ENCODE assay signal across 24 cellular contexts in genomic region chr20:41362748-41363140, GRCh38. TPM values are rescaled to one million over a fixed set of nuclear protein-coding genes. Genes with fewer than 3 reads are reported as not detected.
A peak's percentile ranks its signal among the peaks of the same experiment; 100 is the strongest.
DNase-seq lines count a peak whose midpoint lies in the region; ATAC-seq and TF ChIP-seq lines count a peak whose summit lies in the region.
"Had no signal": no experiment of that assay in that cellular context is flagged by ENCODE, and none has a peak within 500 bp of the region (broad histone marks: within the 10 kb centered on the region; RNA-seq: fewer than 3 reads in every experiment).

No MANE protein-coding gene starts in this region.

- no peak overlapping the region for H4K91ac ChIP-seq in neuronal stem cell (ENCODE audit: low read depth, low read length, poor library complexity)

- intact Hi-C loops in PC-9 (cut with micrococcal nuclease; ENCODE audit: unreplicated experiment), result no loop called here

- H3K79me1 ChIP-seq in neuronal stem cell (ENCODE audit: low read depth, low read length), result peaks cover 3% of the 10 kb centered on the region

- H3K23ac ChIP-seq in neuronal stem cell (ENCODE audit: low read depth, low read length, poor library complexity), result peak overlapping the region; percentile 66

- H2AK5ac ChIP-seq in neuronal stem cell (ENCODE audit: low read depth, low read length), result no peak overlapping the region

- ATAC-seq in RWPE2 (ENCODE audit: low read depth) (no peak), GM21723 (IDR thresholded peaks at IDR 0.05; ENCODE audit: unreplicated experiment) (no peak), GM21786 (IDR thresholded peaks at IDR 0.05; ENCODE audit: unreplicated experiment) (no peak)
- ATAC-seq: GM12878, GM23338 had no signal

- no peak overlapping the region for H3K4me3 ChIP-seq in H7 (ENCODE audit: insufficient read depth, low read depth, low read length)
- no peak overlapping the region for H3K4me3 ChIP-seq in PC-9
- no peak overlapping the region for H3K4me3 ChIP-seq in RWPE2 (ENCODE audit: severe bottlenecking)
- H3K4me3 ChIP-seq in neuronal stem cell (ENCODE audit: low read length in 2 of 2), result no peak overlapping the region
- H3K4me3 ChIP-seq: A549; BLaER1 treated with 17β-estradiol and CSF1 and Interleukin-3, amounts not matched to agents 10 nM and 100 nM; GM12878; GM23338; HAP-1 had no signal

- H2BK15ac ChIP-seq in neuronal stem cell (ENCODE audit: low read length), result no peak overlapping the region

- no peaks in the 10 kb centered on the region for H3K9me2 ChIP-seq in PC-9 (ENCODE audit: insufficient read depth)

- H4K20me1 ChIP-seq in PC-9 (ENCODE audit: insufficient read depth), result no peaks in the 10 kb centered on the region

- H2BK5ac ChIP-seq in neuronal stem cell (ENCODE audit: low read length), result no peak overlapping the region

- H3K36me3 ChIP-seq in H7 (replicated peaks; ENCODE audit: control insufficient read depth, insufficient read depth, low read length) (no peaks in the 10 kb centered on the region), PC-9 (ENCODE audit: low read depth) (no peaks in the 10 kb centered on the region), RWPE2 (ENCODE audit: low read depth) (peaks cover 4% of the 10 kb centered on the region), neuronal stem cell (replicated peaks in 1 of 2; ENCODE audit: control insufficient read depth in 2 of 2, insufficient read depth in 2 of 2, low read length in 2 of 2) (peaks cover 4 to 5% of the 10 kb centered on the region in 2 donors)
- H3K36me3 ChIP-seq: BE2C; BLaER1 treated with 17β-estradiol and CSF1 and Interleukin-3, amounts not matched to agents 10 nM and 100 nM had no signal

- no peak overlapping the region for H4K8ac ChIP-seq in neuronal stem cell (ENCODE audit: low read depth, low read length)

- no CpG with 5 or more reads among the region's 5 CpGs for WGBS in neuronal stem cell (ENCODE audit: extremely low coverage in 2 of 2, insufficient read length in 2 of 2, insufficient replicate concordance in 1 of 2), 2 donors

- H3K4me2 ChIP-seq in PC-9 (no peak overlapping the region), neuronal stem cell (ENCODE audit: insufficient read depth, low read length, poor library complexity, severe bottlenecking) (no peak overlapping the region)
- H3K4me2 ChIP-seq: A549; BLaER1 treated with 17β-estradiol and CSF1 and Interleukin-3, amounts not matched to agents 10 nM and 100 nM; GM23338 had no signal

- H3K27me3 ChIP-seq in H7 (ENCODE audit: control insufficient read depth, insufficient read depth, low read length), result peaks cover 30% of the 10 kb centered on the region
- H3K27me3 ChIP-seq in PC-9 (ENCODE audit: insufficient read depth, low read depth), result no peaks in the 10 kb centered on the region; the same call in 1 of the 2 replicates
- H3K27me3 ChIP-seq in RWPE2 (ENCODE audit: insufficient read depth, poor library complexity, severe bottlenecking), result peaks cover 32% of the 10 kb centered on the region
- peaks cover 6 to 36% (median 24%) of the 10 kb centered on the region in 3 experiments for H3K27me3 ChIP-seq in neuronal stem cell (ENCODE audit: control insufficient read depth in 3 of 3, insufficient read depth in 3 of 3, low read depth in 1 of 3, low read length in 3 of 3)

- H3K14ac ChIP-seq in neuronal stem cell (ENCODE audit: low read length), result no peak overlapping the region

- H3K9me3 ChIP-seq in PC-9 (ENCODE audit: insufficient read depth, low read depth), result no peaks in the 10 kb centered on the region
- no peaks in the 10 kb centered on the region for H3K9me3 ChIP-seq in RWPE2 (ENCODE audit: severe bottlenecking)
- peaks cover 0 to 2% of the 10 kb centered on the region in 2 donors for H3K9me3 ChIP-seq in neuronal stem cell (replicated peaks in 1 of 2; ENCODE audit: control insufficient read depth in 2 of 2, insufficient read depth in 1 of 2, low read depth in 1 of 2, low read length in 2 of 2)
- H3K9me3 ChIP-seq: A549, BE2C, HAP-1 had no signal

- H3K4me1 ChIP-seq in PC-9 (replicated peaks; ENCODE audit: insufficient read depth) (no peaks in the 10 kb centered on the region), RWPE2 (ENCODE audit: insufficient read depth, poor library complexity, severe bottlenecking) (no peaks in the 10 kb centered on the region), neuronal stem cell (ENCODE audit: control insufficient read depth in 2 of 2, insufficient read depth in 1 of 2, low read depth in 1 of 2, low read length in 2 of 2) (peaks cover 0 to 2% of the 10 kb centered on the region in 2 donors)
- H3K4me1 ChIP-seq: BLaER1 treated with 17β-estradiol and CSF1 and Interleukin-3, amounts not matched to agents 10 nM and 100 nM had no signal

- H3F3A ChIP-seq in PC-9 (ENCODE audit: insufficient read depth, low read depth), result no peaks in the 10 kb centered on the region

- no peak overlapping the region for H2AFZ ChIP-seq in PC-9
- H2AFZ ChIP-seq in neuronal stem cell (ENCODE audit: low read length), result no peak overlapping the region
- H2AFZ ChIP-seq: GM23338 had no signal

- no peak overlapping the region for H2BK120ac ChIP-seq in neuronal stem cell (ENCODE audit: low read depth, low read length)

- H3K18ac ChIP-seq in neuronal stem cell (ENCODE audit: low read length), result no peak overlapping the region

- TF ChIP-seq CTCF in PC-9 (conservative IDR thresholded peaks at IDR 0.05), result no peak
- no peak for TF ChIP-seq CTCF in RWPE2 (IDR thresholded peaks at IDR 0.05; ENCODE audit: poor library complexity, severe bottlenecking)

- no peak overlapping the region for H2BK12ac ChIP-seq in neuronal stem cell (ENCODE audit: low read length)

- no peak overlapping the region for H3K4ac ChIP-seq in neuronal stem cell (ENCODE audit: low read length)

- peak; percentile 43 for DNase-seq in H7
- DNase-seq in PC-9, result no peak
- peak; percentile 78 for DNase-seq in RWPE2 (ENCODE audit: low spot score)
- no peak for DNase-seq in neuronal stem cell (ENCODE audit: low spot score)
- DNase-seq in NCI-H2107 treated with DMSO at 0.1 percent for 48 hours (lab: John Stamatoyannopoulos, UW; ENCODE audit: unreplicated experiment), result no peak
- DNase-seq: 8988T; ACHN; AML-193; CD4-positive, alpha-beta T cell; CD8-positive, alpha-beta memory T cell; DMS 273 treated with DMSO at 0.1 percent for 48 hours; EL; GDM1; HFFc6 had no signal

- H3K9ac ChIP-seq in neuronal stem cell (ENCODE audit: low read depth, low read length, poor library complexity), result no peak overlapping the region
- H3K9ac ChIP-seq: BLaER1 treated with 17β-estradiol and CSF1 and Interleukin-3, amounts not matched to agents 10 nM and 100 nM had no signal

- H3K79me2 ChIP-seq in PC-9 (ENCODE audit: low read depth), result no peaks in the 10 kb centered on the region

- BruUV-seq in PC-9 (replicated peaks; lab: Mats Ljungman, UMichigan), result TSS peak; percentile 14

- CTCF ChIA-PET in PC-9 (lab: Charles Lee), result interaction anchor here (0.6 kb wide), 1 partner anchor 69 kb away, joined by 3 read pairs; no protein-coding TSS in a partner anchor

- POLR2A ChIA-PET in PC-9 (lab: Charles Lee; ENCODE audit: unreplicated experiment), result no interaction called here

- H3K27ac ChIP-seq in PC-9 (no peak overlapping the region), RWPE2 (ENCODE audit: poor library complexity, severe bottlenecking) (no peak overlapping the region), neuronal stem cell (replicated peaks; ENCODE audit: low read length) (no peak overlapping the region)
- H3K27ac ChIP-seq: A549; BLaER1 treated with 17β-estradiol and CSF1 and Interleukin-3, amounts not matched to agents 10 nM and 100 nM had no signal

RNA-seq across cellular contexts. Expression of gene EMILIN3, which starts 3.9 kb away (rescaled TPM):
- total RNA-seq in H7 (2014; rRNA removed; shearing (Covaris generic)), result 6.2 and 7.9 TPM in 2 replicates
- not detected in 2 replicates for total RNA-seq in PC-9 (2021)
- 5.3 TPM for polyA plus RNA-seq in neuronal stem cell (2013, experiment 1 of 2)
- 5.2 TPM for polyA plus RNA-seq in neuronal stem cell (2013, experiment 2 of 2)
- total RNA-seq: CD8-positive, alpha-beta memory T cell; GM12878; H4; HFFc6 had no signal
- polyA plus RNA-seq: CD14-positive monocyte; CD8-positive, alpha-beta memory T cell; GM12878 had no signal

RNA-seq across cellular contexts. Expression of gene LPIN3, which starts 22.1 kb away (rescaled TPM):
- 4.5 and 6.7 TPM in 2 replicates for total RNA-seq in H7 (2014; rRNA removed; shearing (Covaris generic))
- 12.1 and 15.4 TPM in 2 replicates for total RNA-seq in PC-9 (2021)
- 3.8 TPM for polyA plus RNA-seq in neuronal stem cell (2013, experiment 1 of 2)
- polyA plus RNA-seq in neuronal stem cell (2013, experiment 2 of 2), result 3.5 TPM
- polyA plus RNA-seq: CD14-positive monocyte; CD8-positive, alpha-beta memory T cell had no signal

RNA-seq across cellular contexts. Expression of gene ZHX3, which starts 45.2 kb away (rescaled TPM):
- total RNA-seq in H7 (2014; rRNA removed; shearing (Covaris generic)), result 2.5 and 5.1 TPM in 2 replicates
- 21.5 and 23.3 TPM in 2 replicates for total RNA-seq in PC-9 (2021)
- 4.7 TPM for polyA plus RNA-seq in neuronal stem cell (2013, experiment 1 of 2)
- polyA plus RNA-seq in neuronal stem cell (2013, experiment 2 of 2), result 4.6 TPM

Comparison
In these comparisons a context has a peak if more than half of its experiments do, and no peak if none do; other contexts are left out.
1. DNase-seq: peak in H7 (single experiment) and RWPE2 (single experiment); none in PC-9 (0 of 2), neuronal stem cell (single experiment) and NCI-H2107 treated with DMSO at 0.1 percent for 48 hours (single experiment).